22 cellular contexts compared by ENCODE assay signal in the genomic region with DNA sequence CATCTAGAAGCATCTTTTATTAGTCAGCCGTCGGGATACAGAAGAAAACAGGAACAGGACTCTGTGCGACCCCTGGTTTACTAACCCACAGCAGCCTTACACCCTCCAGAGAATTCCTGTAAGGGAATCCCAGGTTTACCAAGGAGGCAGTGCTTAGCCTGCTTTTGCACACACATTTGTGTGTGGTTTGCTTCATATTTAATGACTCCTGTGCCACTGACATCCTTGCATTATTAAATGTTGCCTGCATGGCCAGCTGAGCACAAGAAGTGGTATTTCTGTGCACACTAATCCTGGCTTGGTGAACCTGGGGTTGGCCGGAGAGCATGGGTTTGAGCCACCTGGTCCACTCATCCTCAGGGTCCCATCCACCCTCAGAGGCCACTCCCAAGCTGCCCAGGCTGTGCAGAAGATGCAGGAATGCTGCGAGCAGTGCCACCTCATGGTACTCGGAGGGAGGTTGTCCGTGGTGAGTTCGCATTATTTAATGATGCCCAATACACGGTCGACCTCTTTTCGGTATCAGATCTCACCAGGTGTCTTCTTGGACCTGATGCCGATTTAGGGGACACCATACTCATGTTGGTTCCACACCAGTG.
"Had no signal": no experiment of that assay in that cellular context is flagged by ENCODE, and none has a peak within 500 bp of the region (broad histone marks: within the 10 kb centered on the region; RNA-seq: fewer than 3 reads in every experiment).

No MANE protein-coding gene starts in this region.

- H3K9me3 ChIP-seq: gastrocnemius medialis, tibial artery, upper lobe of left lung, uterus had no signal

- H3K4me1 Mint-ChIP-seq: natural killer cell; stimulated activated memory B cell treated with anti-CD40 and anti-IgM and Interleukin-4, amounts not matched to agents 10 μg/mL and 1 μg/mL and 100 μg/mL, for 72 hours had no signal

- H3K27me3 ChIP-seq: dorsolateral prefrontal cortex, gastrocnemius medialis, ovary, right lobe of liver, tibial artery, upper lobe of left lung, uterus had no signal

- H3K27me3 Mint-ChIP-seq: progenitor cell of endocrine pancreas; stimulated activated memory B cell treated with anti-CD40 and anti-IgM and Interleukin-4, amounts not matched to agents 10 μg/mL and 1 μg/mL and 100 μg/mL, for 72 hours had no signal

- H3K4me3 ChIP-seq: dorsolateral prefrontal cortex, gastrocnemius medialis, ovary, right lobe of liver, tibial artery, upper lobe of left lung, uterus had no signal

- H3K9me3 Mint-ChIP-seq: natural killer cell had no signal

- H3K4me1 ChIP-seq: gastrocnemius medialis, right lobe of liver, tibial artery, upper lobe of left lung, uterus had no signal

- H3K36me3 ChIP-seq: gastrocnemius medialis, ovary, right lobe of liver, upper lobe of left lung, uterus had no signal

- H3K4me3 Mint-ChIP-seq: natural killer cell; neural crest cell; stimulated activated memory B cell treated with anti-CD40 and anti-IgM and Interleukin-4, amounts not matched to agents 10 μg/mL and 1 μg/mL and 100 μg/mL, for 72 hours; stimulated activated naive CD8-positive, alpha-beta T cell treated with anti-CD3 and anti-CD28 coated beads, Interleukin-15, Interleukin-2, amounts not matched to agents 100 ng/mL and 50 ng/mL, for 24 hours had no signal

- DNase-seq: cortex of kidney; effector memory CD4-positive, alpha-beta T cell; gastrocnemius medialis; glutamatergic neuron; islet precursor cell; natural killer cell; stimulated activated CD4-positive, alpha-beta T cell treated with anti-CD3 and anti-CD28 coated beads, Interleukin-15, amount 100 ng/mL, for 24 hours; stimulated activated CD4-positive, alpha-beta T cell treated with anti-CD3 and anti-CD28 coated beads, Interleukin-1b, Interleukin-23, amount 100 ng/mL, for 48 hours; stimulated activated CD4-positive, alpha-beta T cell treated with anti-CD3 and anti-CD28 coated beads, Interleukin-4, amount 100 ng/mL, for 24 hours; upper lobe of left lung; uterus had no signal

- H3K27ac Mint-ChIP-seq: natural killer cell; progenitor cell of endocrine pancreas; stimulated activated memory B cell treated with anti-CD40 and anti-IgM and Interleukin-4, amounts not matched to agents 10 μg/mL and 1 μg/mL and 100 μg/mL, for 72 hours; stimulated activated naive CD8-positive, alpha-beta T cell treated with anti-CD3 and anti-CD28 coated beads, Interleukin-15, Interleukin-2, amounts not matched to agents 100 ng/mL and 50 ng/mL, for 24 hours had no signal

- H3K27ac ChIP-seq: dorsolateral prefrontal cortex, gastrocnemius medialis, ovary, right lobe of liver, tibial artery, upper lobe of left lung, uterus had no signal

- H3K36me3 Mint-ChIP-seq: natural killer cell; stimulated activated memory B cell treated with anti-CD40 and anti-IgM and Interleukin-4, amounts not matched to agents 10 μg/mL and 1 μg/mL and 100 μg/mL, for 72 hours had no signal

- FAIRE-seq: endometrium had no signal

- ATAC-seq: esophagus mucosa; gastrocnemius medialis; left lobe of liver; natural killer cell; right lobe of liver; stimulated activated memory B cell treated with anti-CD40 and anti-IgM and Interleukin-4, amounts not matched to agents 10 μg/mL and 1 μg/mL and 100 μg/mL, for 72 hours had no signal
